1 cellular context compared by ENCODE assay signal in the genomic region with DNA sequence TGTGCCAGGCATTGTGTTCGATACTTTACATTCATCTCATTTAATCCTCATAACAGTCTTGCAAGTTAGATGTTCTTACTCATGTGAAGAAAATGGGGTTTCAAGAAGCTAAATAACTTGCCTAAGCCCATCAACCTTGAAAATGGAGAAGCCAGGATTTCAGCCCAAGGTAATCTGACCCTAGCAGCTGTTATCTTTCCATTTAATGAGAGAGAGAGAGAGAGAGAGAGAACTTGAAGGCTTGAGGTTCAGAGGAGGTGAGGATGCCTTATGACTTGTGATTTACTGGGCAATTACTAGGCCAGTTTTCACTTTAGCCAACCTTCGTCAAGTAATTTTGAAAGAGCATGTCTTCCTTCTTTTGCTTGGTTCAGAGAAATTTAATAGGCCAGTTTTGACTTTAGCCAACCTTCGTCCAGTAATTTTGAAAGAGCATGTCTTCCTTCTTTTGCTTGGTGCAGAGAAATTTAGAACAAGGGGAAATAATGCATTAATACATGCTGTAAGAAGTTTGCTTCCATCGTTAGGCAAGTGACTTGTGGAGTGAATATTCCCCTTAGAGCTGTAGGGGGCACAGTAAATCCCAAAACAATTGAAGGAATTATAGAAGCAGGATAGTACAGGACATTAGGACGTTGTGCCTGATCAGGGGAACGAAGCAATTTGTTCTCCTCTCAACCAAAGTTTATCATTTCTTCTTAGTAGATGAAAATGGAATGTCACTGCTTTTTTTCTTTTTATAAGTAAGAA.
TF ChIP-seq lines count a peak whose summit lies in the region.

No MANE protein-coding gene starts in this region.

TF ChIP-seq in GM12878, 131 proteins besides CTCF, POLR2A, EP300 and RAD21:
- TF ChIP-seq SPI1 (IDR thresholded peaks at IDR 0.05; ENCODE audit: borderline replicate concordance, insufficient read depth, low read depth, low read length) (0 out of 2 replicates have a peak, but pooled peaks have one; percentile 16), MTA2 (IDR thresholded peaks at IDR 0.05; ENCODE audit: low read depth) (0 out of 2 replicates have a peak, but pooled peaks have one; percentile 9)
- TF ChIP-seq, protein P1, sequence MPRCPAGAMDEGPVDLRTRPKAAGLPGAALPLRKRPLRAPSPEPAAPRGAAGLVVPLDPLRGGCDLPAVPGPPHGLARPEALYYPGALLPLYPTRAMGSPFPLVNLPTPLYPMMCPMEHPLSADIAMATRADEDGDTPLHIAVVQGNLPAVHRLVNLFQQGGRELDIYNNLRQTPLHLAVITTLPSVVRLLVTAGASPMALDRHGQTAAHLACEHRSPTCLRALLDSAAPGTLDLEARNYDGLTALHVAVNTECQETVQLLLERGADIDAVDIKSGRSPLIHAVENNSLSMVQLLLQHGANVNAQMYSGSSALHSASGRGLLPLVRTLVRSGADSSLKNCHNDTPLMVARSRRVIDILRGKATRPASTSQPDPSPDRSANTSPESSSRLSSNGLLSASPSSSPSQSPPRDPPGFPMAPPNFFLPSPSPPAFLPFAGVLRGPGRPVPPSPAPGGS (IDR thresholded peaks at IDR 0.05; ENCODE audit: borderline replicate concordance, insufficient read depth, low read depth, low read length, poor library complexity, severe bottlenecking) = no peak
